15 cellular contexts compared by ENCODE assay signal in the genomic region with DNA sequence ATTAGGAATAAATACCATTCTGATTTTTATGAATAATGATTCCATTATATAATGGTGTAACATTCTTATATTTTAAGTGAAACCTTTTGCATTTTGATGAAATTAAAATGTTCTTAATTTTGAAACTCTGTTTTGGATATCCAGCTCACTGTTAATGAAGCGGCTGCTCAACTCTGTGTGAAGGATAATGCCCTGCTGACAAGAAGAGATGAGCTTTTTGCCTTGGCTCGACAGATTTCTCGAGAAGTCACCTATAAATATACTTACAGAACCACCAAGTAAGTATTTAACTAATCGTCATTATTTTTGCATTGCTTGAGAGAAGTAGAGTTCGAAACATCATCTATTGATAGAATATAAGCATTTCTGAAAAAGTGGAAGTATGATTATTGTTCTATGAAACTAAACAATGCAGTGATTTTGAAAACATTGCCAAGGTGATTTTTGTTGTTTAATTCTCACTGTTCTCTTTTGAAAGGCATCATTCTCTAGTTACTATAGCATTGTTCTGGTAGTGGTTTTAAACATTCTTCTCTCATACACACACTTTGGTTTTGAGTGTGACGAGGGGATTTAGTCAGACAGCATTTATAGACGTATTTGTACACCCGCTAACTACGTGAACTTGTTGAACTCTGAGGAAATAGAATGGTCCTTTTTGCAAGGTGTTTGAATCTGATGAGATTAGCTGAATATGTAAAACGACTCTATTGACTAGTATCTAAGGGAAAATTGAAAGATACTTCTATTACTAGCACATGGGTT. TPM values are rescaled to one million over a fixed set of nuclear protein-coding genes. Genes with fewer than 3 reads are reported as not detected.
DNase-seq lines count a peak whose midpoint lies in the region; ATAC-seq and TF ChIP-seq lines count a peak whose summit lies in the region.
"Had no signal": no experiment of that assay in that cellular context is flagged by ENCODE, and none has a peak within 500 bp of the region (broad histone marks: within the 10 kb centered on the region; RNA-seq: fewer than 3 reads in every experiment).

No MANE protein-coding gene starts in this region.

- H3K36me3 ChIP-seq in neural progenitor cell, result peaks cover 10% of the 10 kb centered on the region

- no peak overlapping the region for H3K4me2 ChIP-seq in neural progenitor cell

- H3K27me3 Mint-ChIP-seq in activated CD8-positive, alpha-beta T cell treated with anti-CD3 and anti-CD28 coated beads for 36 hours, result no peaks in the 10 kb centered on the region
- no peaks in the 10 kb centered on the region for H3K27me3 Mint-ChIP-seq in activated CD8-positive, alpha-beta T cell treated with anti-CD3 and anti-CD28 coated beads, Interleukin-2, amount 10 ng/mL, durations not matched to agents 7 days and 5 days (ENCODE audit: low read depth)
- no peaks in the 10 kb centered on the region for H3K27me3 Mint-ChIP-seq in neural progenitor cell (ENCODE audit: insufficient read depth, low read depth)

- H3K4me1 ChIP-seq in neural progenitor cell, result peaks cover 2% of the 10 kb centered on the region

- intact Hi-C loops in activated CD8-positive, alpha-beta T cell treated with anti-CD3 and anti-CD28 coated beads for 36 hours (cut with micrococcal nuclease), result loop anchor here (10.0 kb wide), 1 partner anchor 266 kb away; the partner anchor contains the start of gene MFSD6

- no peak overlapping the region for H3K4me3 Mint-ChIP-seq in activated CD8-positive, alpha-beta T cell treated with anti-CD3 and anti-CD28 coated beads for 36 hours
- no peak overlapping the region for H3K4me3 Mint-ChIP-seq in activated CD8-positive, alpha-beta T cell treated with anti-CD3 and anti-CD28 coated beads, Interleukin-2, amount 10 ng/mL, durations not matched to agents 7 days and 5 days
- H3K4me3 Mint-ChIP-seq in stimulated activated effector memory CD8-positive, alpha-beta T cell treated with anti-CD3 and anti-CD28 coated beads, Interleukin-12 subunit alpha, Interleukin-12 subunit beta, amount 100 ng/mL, for 72 hours, result peak overlapping the region; percentile 13
- no peak overlapping the region for H3K4me3 Mint-ChIP-seq in neural progenitor cell

- peaks cover 32% of the 10 kb centered on the region for H3K36me3 Mint-ChIP-seq in activated CD8-positive, alpha-beta T cell treated with anti-CD3 and anti-CD28 coated beads for 36 hours (ENCODE audit: low read depth)
- peaks cover 46% of the 10 kb centered on the region for H3K36me3 Mint-ChIP-seq in activated CD8-positive, alpha-beta T cell treated with anti-CD3 and anti-CD28 coated beads, Interleukin-2, amount 10 ng/mL, durations not matched to agents 7 days and 5 days (ENCODE audit: low read depth)
- peaks cover 79% of the 10 kb centered on the region for H3K36me3 Mint-ChIP-seq in stimulated activated effector memory CD8-positive, alpha-beta T cell treated with anti-CD3 and anti-CD28 coated beads, Interleukin-12 subunit alpha, Interleukin-12 subunit beta, amount 100 ng/mL, for 72 hours
- H3K36me3 Mint-ChIP-seq in neural progenitor cell, result peaks cover 29% of the 10 kb centered on the region

- H4K20me1 ChIP-seq in neural progenitor cell (ENCODE audit: low read depth), result no peaks in the 10 kb centered on the region

- H3K9me3 ChIP-seq in neural progenitor cell (ENCODE audit: low read depth), result no peaks in the 10 kb centered on the region
- H3K9me3 ChIP-seq: thoracic aorta had no signal

- H3K9me3 Mint-ChIP-seq in activated CD8-positive, alpha-beta T cell treated with anti-CD3 and anti-CD28 coated beads for 36 hours, result peaks cover 2% of the 10 kb centered on the region
- H3K9me3 Mint-ChIP-seq in activated CD8-positive, alpha-beta T cell treated with anti-CD3 and anti-CD28 coated beads, Interleukin-2, amount 10 ng/mL, durations not matched to agents 7 days and 5 days (ENCODE audit: insufficient read depth), result no peaks in the 10 kb centered on the region
- no peaks in the 10 kb centered on the region for H3K9me3 Mint-ChIP-seq in stimulated activated effector memory CD8-positive, alpha-beta T cell treated with anti-CD3 and anti-CD28 coated beads, Interleukin-12 subunit alpha, Interleukin-12 subunit beta, amount 100 ng/mL, for 72 hours
- peaks cover 7% of the 10 kb centered on the region for H3K9me3 Mint-ChIP-seq in neural progenitor cell

- no peaks in the 10 kb centered on the region for H3F3A ChIP-seq in neural progenitor cell (ENCODE audit: low read depth)

- TF ChIP-seq CTCF in activated CD8-positive, alpha-beta T cell treated with anti-CD3 and anti-CD28 coated beads for 36 hours (IDR thresholded peaks at IDR 0.05), result no peak
- TF ChIP-seq CTCF in neural progenitor cell (IDR thresholded peaks at IDR 0.05), result no peak

- no peak for DNase-seq in activated CD8-positive, alpha-beta T cell treated with anti-CD3 and anti-CD28 coated beads for 36 hours
- no peak for DNase-seq in activated CD8-positive, alpha-beta T cell treated with anti-CD3 and anti-CD28 coated beads, Interleukin-2, amount 10 ng/mL, durations not matched to agents 7 days and 5 days
- DNase-seq in stimulated activated effector memory CD8-positive, alpha-beta T cell treated with anti-CD3 and anti-CD28 coated beads, Interleukin-12 subunit alpha, Interleukin-12 subunit beta, amount 100 ng/mL, for 72 hours (ENCODE audit: low spot score in 2 of 2), result no peak
- no peak for DNase-seq in neural progenitor cell (ENCODE audit: low spot score)
- DNase-seq in DMS53 (lab: John Stamatoyannopoulos, UW), result no peak
- no peak for DNase-seq in germinal center (ENCODE audit: low spot score)
- DNase-seq: brain microvascular endothelial cell, IMR-90, left ventricle myocardium inferior, NCI-H1417, SJCRH30 had no signal

- no peak overlapping the region for H3K9ac ChIP-seq in neural progenitor cell

- CTCF ChIA-PET in activated CD8-positive, alpha-beta T cell treated with anti-CD3 and anti-CD28 coated beads for 36 hours (lab: Charles Lee), result no interaction called here
- CTCF ChIA-PET in activated CD8-positive, alpha-beta T cell treated with anti-CD3 and anti-CD28 coated beads, Interleukin-2, amount 10 ng/mL, durations not matched to agents 7 days and 5 days (lab: Charles Lee), result interaction anchor here (1.9 kb wide), 1 partner anchor 9 kb away, joined by 6 read pairs; no protein-coding TSS in a partner anchor

- H2AFZ ChIP-seq in neural progenitor cell (replicated peaks), result no peak overlapping the region

- H3K27ac Mint-ChIP-seq in activated CD8-positive, alpha-beta T cell treated with anti-CD3 and anti-CD28 coated beads for 36 hours, result no peak overlapping the region
- no peak overlapping the region for H3K27ac Mint-ChIP-seq in activated CD8-positive, alpha-beta T cell treated with anti-CD3 and anti-CD28 coated beads, Interleukin-2, amount 10 ng/mL, durations not matched to agents 7 days and 5 days
- H3K27ac Mint-ChIP-seq in stimulated activated effector memory CD8-positive, alpha-beta T cell treated with anti-CD3 and anti-CD28 coated beads, Interleukin-12 subunit alpha, Interleukin-12 subunit beta, amount 100 ng/mL, for 72 hours, result peak overlapping the region; percentile 61
- no peak overlapping the region for H3K27ac Mint-ChIP-seq in neural progenitor cell

- peaks cover 31% of the 10 kb centered on the region for H3K4me1 Mint-ChIP-seq in activated CD8-positive, alpha-beta T cell treated with anti-CD3 and anti-CD28 coated beads for 36 hours (ENCODE audit: low read depth)
- peaks cover 13% of the 10 kb centered on the region for H3K4me1 Mint-ChIP-seq in activated CD8-positive, alpha-beta T cell treated with anti-CD3 and anti-CD28 coated beads, Interleukin-2, amount 10 ng/mL, durations not matched to agents 7 days and 5 days (ENCODE audit: low read depth)
- peaks cover 27% of the 10 kb centered on the region for H3K4me1 Mint-ChIP-seq in stimulated activated effector memory CD8-positive, alpha-beta T cell treated with anti-CD3 and anti-CD28 coated beads, Interleukin-12 subunit alpha, Interleukin-12 subunit beta, amount 100 ng/mL, for 72 hours
- peaks cover 6% of the 10 kb centered on the region for H3K4me1 Mint-ChIP-seq in neural progenitor cell

- POLR2A ChIA-PET in activated CD8-positive, alpha-beta T cell treated with anti-CD3 and anti-CD28 coated beads for 36 hours (lab: Charles Lee), result no interaction called here
- POLR2A ChIA-PET in activated CD8-positive, alpha-beta T cell treated with anti-CD3 and anti-CD28 coated beads, Interleukin-2, amount 10 ng/mL, durations not matched to agents 7 days and 5 days (lab: Charles Lee), result no interaction called here

- peak; percentile 49 for ATAC-seq in activated CD8-positive, alpha-beta T cell treated with anti-CD3 and anti-CD28 coated beads for 36 hours
- no peak for ATAC-seq in activated CD8-positive, alpha-beta T cell treated with anti-CD3 and anti-CD28 coated beads, Interleukin-2, amount 10 ng/mL, durations not matched to agents 7 days and 5 days
- ATAC-seq in GM21786 (IDR thresholded peaks at IDR 0.05; ENCODE audit: unreplicated experiment), result peak; percentile 55
- peak; percentile 53 for ATAC-seq in HG03280 (IDR thresholded peaks at IDR 0.05; ENCODE audit: unreplicated experiment)
- peak; percentile 98 for ATAC-seq in stimulated activated effector memory CD8-positive, alpha-beta T cell treated with anti-CD3 and anti-CD28 coated beads, Interleukin-12 subunit alpha, Interleukin-12 subunit beta, amount 100 ng/mL, for 72 hours

- H3K4me3 ChIP-seq in neural progenitor cell, result no peak overlapping the region
- H3K4me3 ChIP-seq: left ventricle myocardium inferior, SJCRH30, skin epidermis, thoracic aorta had no signal

- no peak overlapping the region for H3K27ac ChIP-seq in neural progenitor cell
- H3K27ac ChIP-seq: brain microvascular endothelial cell, left ventricle myocardium inferior, SJCRH30, skin epidermis, thoracic aorta had no signal

- peaks cover 36% of the 10 kb centered on the region for H3K79me2 ChIP-seq in neural progenitor cell (ENCODE audit: low read depth)

- no peaks in the 10 kb centered on the region for H3K27me3 ChIP-seq in neural progenitor cell
- H3K27me3 ChIP-seq: brain microvascular endothelial cell, SJCRH30 had no signal

RNA-seq across cellular contexts. Expression of gene NAB1, which starts 21.5 kb away (rescaled TPM):
- total RNA-seq in activated CD8-positive, alpha-beta T cell treated with anti-CD3 and anti-CD28 coated beads for 36 hours, result 10 to 100 TPM; 23.0 to 24.8 TPM
- total RNA-seq in activated CD8-positive, alpha-beta T cell treated with anti-CD3 and anti-CD28 coated beads, Interleukin-2, amount 10 ng/mL, durations not matched to agents 7 days and 5 days, result 10 to 100 TPM; 23.4 to 23.7 TPM
- 47.6 and 71.5 TPM in 2 replicates for total RNA-seq in neural progenitor cell (ENCODE audit: low replicate concordance)
